Comparison of ENCODE assay signal across 1 cellular context in genomic region chr9:26893030-26893676, GRCh38.
A peak's percentile ranks its signal among the peaks of the same experiment; 100 is the strongest.
TF ChIP-seq lines count a peak whose summit lies in the region.

No MANE protein-coding gene starts in this region.

TF ChIP-seq in HepG2, 621 proteins besides CTCF, POLR2A, EP300 and RAD21:
- TF ChIP-seq ZNF558 (CRISPR knock-in tag; IDR thresholded peaks at IDR 0.05; ENCODE audit: borderline replicate concordance) (no peak), ZNF20 (CRISPR knock-in tag; IDR thresholded peaks at IDR 0.05) (0 out of 2 replicates have a peak, but pooled peaks have one; percentile 8)
